In genomic region chr5:150503977-150504620, GRCh38 we compare ENCODE assay signal across 1 cellular context.
TF ChIP-seq lines count a peak whose summit lies in the region.

No MANE protein-coding gene starts in this region.

TF ChIP-seq in K562, 482 proteins besides CTCF, POLR2A, EP300 and RAD21 (continued from another document and continues in another):
- TF ChIP-seq NFXL1 (CRISPR knock-in tag; IDR thresholded peaks at IDR 0.05): no peak
- no peak for TF ChIP-seq ZKSCAN3 (CRISPR knock-in tag; IDR thresholded peaks at IDR 0.05)
- no peak for TF ChIP-seq HLTF (IDR thresholded peaks at IDR 0.05)
- no peak for TF ChIP-seq STAT6 (CRISPR knock-in tag; IDR thresholded peaks at IDR 0.05)
- no peak for TF ChIP-seq MCM3 (IDR thresholded peaks at IDR 0.05)
- no peak for TF ChIP-seq BCLAF1 (IDR thresholded peaks at IDR 0.05; ENCODE audit: borderline replicate concordance in 1 of 2, control insufficient read depth in 1 of 2, low read depth in 2 of 2, low read length in 1 of 2)
- no peak for TF ChIP-seq ZNF407 (IDR thresholded peaks at IDR 0.05; ENCODE audit: low read depth)
- TF ChIP-seq, protein P1, sequence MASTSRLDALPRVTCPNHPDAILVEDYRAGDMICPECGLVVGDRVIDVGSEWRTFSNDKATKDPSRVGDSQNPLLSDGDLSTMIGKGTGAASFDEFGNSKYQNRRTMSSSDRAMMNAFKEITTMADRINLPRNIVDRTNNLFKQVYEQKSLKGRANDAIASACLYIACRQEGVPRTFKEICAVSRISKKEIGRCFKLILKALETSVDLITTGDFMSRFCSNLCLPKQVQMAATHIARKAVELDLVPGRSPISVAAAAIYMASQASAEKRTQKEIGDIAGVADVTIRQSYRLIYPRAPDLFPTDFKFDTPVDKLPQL (IDR thresholded peaks at IDR 0.05; ENCODE audit: extremely low read depth, insufficient read length): no peak
- peak; percentile 67 for TF ChIP-seq TEAD4 (IDR thresholded peaks at IDR 0.05; ENCODE audit: low read length)
- TF ChIP-seq TEAD4 (CRISPR knock-in tag; IDR thresholded peaks at IDR 0.05; ENCODE audit: borderline replicate concordance): no peak
- no peak for TF ChIP-seq HSF4 (CRISPR knock-in tag; IDR thresholded peaks at IDR 0.05; ENCODE audit: borderline replicate concordance)
- no peak for TF ChIP-seq ZNF133 (CRISPR knock-in tag; IDR thresholded peaks at IDR 0.05)
- TF ChIP-seq, protein P2, sequence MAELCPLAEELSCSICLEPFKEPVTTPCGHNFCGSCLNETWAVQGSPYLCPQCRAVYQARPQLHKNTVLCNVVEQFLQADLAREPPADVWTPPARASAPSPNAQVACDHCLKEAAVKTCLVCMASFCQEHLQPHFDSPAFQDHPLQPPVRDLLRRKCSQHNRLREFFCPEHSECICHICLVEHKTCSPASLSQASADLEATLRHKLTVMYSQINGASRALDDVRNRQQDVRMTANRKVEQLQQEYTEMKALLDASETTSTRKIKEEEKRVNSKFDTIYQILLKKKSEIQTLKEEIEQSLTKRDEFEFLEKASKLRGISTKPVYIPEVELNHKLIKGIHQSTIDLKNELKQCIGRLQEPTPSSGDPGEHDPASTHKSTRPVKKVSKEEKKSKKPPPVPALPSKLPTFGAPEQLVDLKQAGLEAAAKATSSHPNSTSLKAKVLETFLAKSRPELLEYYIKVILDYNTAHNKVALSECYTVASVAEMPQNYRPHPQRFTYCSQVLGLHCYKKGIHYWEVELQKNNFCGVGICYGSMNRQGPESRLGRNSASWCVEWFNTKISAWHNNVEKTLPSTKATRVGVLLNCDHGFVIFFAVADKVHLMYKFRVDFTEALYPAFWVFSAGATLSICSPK (IDR thresholded peaks at IDR 0.05; ENCODE audit: borderline replicate concordance): no peak
- TF ChIP-seq, protein P3, sequence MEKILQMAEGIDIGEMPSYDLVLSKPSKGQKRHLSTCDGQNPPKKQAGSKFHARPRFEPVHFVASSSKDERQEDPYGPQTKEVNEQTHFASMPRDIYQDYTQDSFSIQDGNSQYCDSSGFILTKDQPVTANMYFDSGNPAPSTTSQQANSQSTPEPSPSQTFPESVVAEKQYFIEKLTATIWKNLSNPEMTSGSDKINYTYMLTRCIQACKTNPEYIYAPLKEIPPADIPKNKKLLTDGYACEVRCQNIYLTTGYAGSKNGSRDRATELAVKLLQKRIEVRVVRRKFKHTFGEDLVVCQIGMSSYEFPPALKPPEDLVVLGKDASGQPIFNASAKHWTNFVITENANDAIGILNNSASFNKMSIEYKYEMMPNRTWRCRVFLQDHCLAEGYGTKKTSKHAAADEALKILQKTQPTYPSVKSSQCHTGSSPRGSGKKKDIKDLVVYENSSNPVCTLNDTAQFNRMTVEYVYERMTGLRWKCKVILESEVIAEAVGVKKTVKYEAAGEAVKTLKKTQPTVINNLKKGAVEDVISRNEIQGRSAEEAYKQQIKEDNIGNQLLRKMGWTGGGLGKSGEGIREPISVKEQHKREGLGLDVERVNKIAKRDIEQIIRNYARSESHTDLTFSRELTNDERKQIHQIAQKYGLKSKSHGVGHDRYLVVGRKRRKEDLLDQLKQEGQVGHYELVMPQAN (IDR thresholded peaks at IDR 0.05; ENCODE audit: borderline replicate concordance): no peak
- no peak for TF ChIP-seq NR2C2 (CRISPR knock-in tag; IDR thresholded peaks at IDR 0.05)
- no peak for TF ChIP-seq NR2C2 (tag; IDR thresholded peaks at IDR 0.05)
- TF ChIP-seq CREM (IDR thresholded peaks at IDR 0.05; ENCODE audit: low read depth): 0 out of 2 replicates have a peak, but pooled peaks have one; percentile 15
- no peak for TF ChIP-seq CBX1 (IDR thresholded peaks at IDR 0.05; ENCODE audit: low read depth)
- no peak for TF ChIP-seq ZBTB5 (IDR thresholded peaks at IDR 0.05)
- no peak for TF ChIP-seq EHMT2 (IDR thresholded peaks at IDR 0.05)
- no peak for TF ChIP-seq PRPF4 (IDR thresholded peaks at IDR 0.05; ENCODE audit: insufficient read depth, low read depth, low read length, poor library complexity, severe bottlenecking)
- TF ChIP-seq SRSF1 (IDR thresholded peaks at IDR 0.05; ENCODE audit: low read depth, low read length): no peak
- TF ChIP-seq, protein P4, sequence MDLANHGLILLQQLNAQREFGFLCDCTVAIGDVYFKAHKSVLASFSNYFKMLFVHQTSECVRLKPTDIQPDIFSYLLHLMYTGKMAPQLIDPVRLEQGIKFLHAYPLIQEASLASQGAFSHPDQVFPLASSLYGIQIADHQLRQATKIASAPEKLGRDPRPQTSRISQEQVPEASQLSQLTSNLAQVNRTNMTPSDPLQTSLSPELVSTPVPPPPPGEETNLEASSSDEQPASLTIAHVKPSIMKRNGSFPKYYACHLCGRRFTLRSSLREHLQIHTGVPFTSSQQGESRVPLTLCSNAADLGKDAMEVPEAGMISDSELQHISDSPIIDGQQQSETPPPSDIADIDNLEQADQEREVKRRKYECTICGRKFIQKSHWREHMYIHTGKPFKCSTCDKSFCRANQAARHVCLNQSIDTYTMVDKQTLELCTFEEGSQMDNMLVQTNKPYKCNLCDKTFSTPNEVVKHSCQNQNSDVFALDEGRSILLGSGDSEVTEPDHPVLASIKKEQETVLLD (IDR thresholded peaks at IDR 0.05): no peak
- TF ChIP-seq SMC3 (conservative IDR thresholded peaks at IDR 0.05; ENCODE audit: insufficient read depth, low read depth, low read length): no peak
- peak; percentile 47; the same call in 1 of the 2 replicates for TF ChIP-seq ESRRA (IDR thresholded peaks at IDR 0.05; ENCODE audit: borderline replicate concordance, low read depth)
- TF ChIP-seq TAF9B (IDR thresholded peaks at IDR 0.05; ENCODE audit: partially characterized antibody): no peak
- TF ChIP-seq, protein P5, sequence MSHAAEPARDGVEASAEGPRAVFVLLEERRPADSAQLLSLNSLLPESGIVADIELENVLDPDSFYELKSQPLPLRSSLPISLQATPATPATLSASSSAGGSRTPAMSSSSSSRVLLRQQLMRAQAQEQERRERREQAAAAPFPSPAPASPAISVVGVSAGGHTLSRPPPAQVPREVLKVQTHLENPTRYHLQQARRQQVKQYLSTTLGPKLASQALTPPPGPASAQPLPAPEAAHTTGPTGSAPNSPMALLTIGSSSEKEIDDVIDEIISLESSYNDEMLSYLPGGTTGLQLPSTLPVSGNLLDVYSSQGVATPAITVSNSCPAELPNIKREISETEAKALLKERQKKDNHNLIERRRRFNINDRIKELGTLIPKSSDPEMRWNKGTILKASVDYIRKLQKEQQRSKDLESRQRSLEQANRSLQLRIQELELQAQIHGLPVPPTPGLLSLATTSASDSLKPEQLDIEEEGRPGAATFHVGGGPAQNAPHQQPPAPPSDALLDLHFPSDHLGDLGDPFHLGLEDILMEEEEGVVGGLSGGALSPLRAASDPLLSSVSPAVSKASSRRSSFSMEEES (CRISPR knock-in tag; IDR thresholded peaks at IDR 0.05): no peak
- no peak for TF ChIP-seq PML (IDR thresholded peaks at IDR 0.05; ENCODE audit: low read length)
- no peak for TF ChIP-seq CHD4 (IDR thresholded peaks at IDR 0.05; ENCODE audit: insufficient read depth, insufficient replicate concordance, low read depth, low read length, poor library complexity, severe bottlenecking)
- TF ChIP-seq RNF2 (IDR thresholded peaks at IDR 0.05): no peak; the same call in 1 of the 2 replicates
- TF ChIP-seq PCBP1 (IDR thresholded peaks at IDR 0.05; ENCODE audit: low read depth, low read length, poor library complexity, severe bottlenecking): no peak
- no peak for TF ChIP-seq POLR2AphosphoS2 (IDR thresholded peaks at IDR 0.05; ENCODE audit: low read length)
- peak; percentile 76; the same call in 1 of the 2 replicates for TF ChIP-seq CTBP1 (IDR thresholded peaks at IDR 0.05; ENCODE audit: borderline replicate concordance)
